Comparison of ENCODE assay signal across 9 cellular contexts in the genomic region with DNA sequence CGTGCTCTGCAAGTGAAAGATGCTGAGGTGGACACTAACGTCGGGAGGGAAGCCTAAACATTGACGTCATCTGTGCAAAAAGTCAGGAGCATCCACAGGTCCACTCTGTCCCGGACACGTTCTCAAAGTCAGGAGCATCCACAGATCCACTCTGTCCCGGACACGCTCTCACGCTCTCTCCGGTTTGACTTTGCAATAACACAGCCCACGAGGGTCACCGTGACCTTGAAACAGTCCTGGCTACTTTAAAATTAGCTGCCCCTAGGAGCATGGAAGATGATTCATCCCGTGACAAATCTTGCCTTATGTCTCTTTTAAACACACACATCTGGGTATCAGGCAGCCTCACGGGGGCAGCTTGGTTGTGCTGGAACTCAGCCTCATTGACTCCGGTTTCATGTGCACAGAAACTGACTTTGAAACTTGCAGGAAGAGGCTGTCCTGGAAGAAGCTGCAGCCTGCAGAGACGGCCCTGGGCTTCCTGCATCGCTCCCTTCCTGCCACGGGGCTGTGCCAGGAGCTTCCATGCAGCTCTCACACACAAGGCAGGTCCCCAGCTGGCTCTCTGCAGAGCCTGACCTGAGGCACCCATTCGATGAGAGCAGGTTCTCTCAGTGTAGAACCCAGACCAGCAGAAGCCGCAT. TPM values are rescaled to one million over a fixed set of nuclear protein-coding genes. Genes with fewer than 3 reads are reported as not detected.
DNase-seq lines count a peak whose midpoint lies in the region; ATAC-seq and TF ChIP-seq lines count a peak whose summit lies in the region.
"Had no signal": no experiment of that assay in that cellular context is flagged by ENCODE, and none has a peak within 500 bp of the region (broad histone marks: within the 10 kb centered on the region; RNA-seq: fewer than 3 reads in every experiment).

No MANE protein-coding gene starts in this region.

- no peaks in the 10 kb centered on the region; the same call in 1 of the 2 replicates for H3K9me3 ChIP-seq in SJCRH30 (replicated peaks)

- DNase-seq in Caki2 (ENCODE audit: low read depth) (peak; percentile 70), SJCRH30 (peak; percentile 82 to 88), fibroblast of villous mesenchyme (ENCODE audit: low read depth) (peak; percentile 97), posterior cingulate gyrus (peak in 6 of 10 donors; percentile 8 to 85 (median 48)), KG1 (lab: John Stamatoyannopoulos, UW) (no peak), Ammon's horn (ENCODE audit: low spot score) (no peak)
- DNase-seq in activated T-cell treated with anti-CD3 and anti-CD28 coated beads, Interleukin-2, amount 50 U/mL, for 1 hour: no peak
- DNase-seq: naive B cell had no signal

- peak overlapping the region; percentile 71 for H3K27ac ChIP-seq in SJCRH30

- H3K4me1 ChIP-seq in SJCRH30: peaks cover 24% of the 10 kb centered on the region

- no peaks in the 10 kb centered on the region for H3K27me3 ChIP-seq in SJCRH30

- no peaks in the 10 kb centered on the region for H3K36me3 ChIP-seq in SJCRH30

- H3K4me3 ChIP-seq in SJCRH30 (no peak overlapping the region), fibroblast of villous mesenchyme (ENCODE audit: low read depth, low read length) (no peak overlapping the region)

- TF ChIP-seq CTCF in fibroblast of villous mesenchyme (IDR thresholded peaks at IDR 0.05; ENCODE audit: insufficient read depth, low read depth, low read length): peak; percentile 38

- in situ Hi-C loops in Caki2 (cut with HindIII; ENCODE audit: low pct_unique_long_range_greater_than_20kb, low sequenced_read_pairs): no loop called here

- ATAC-seq in HG02798 (IDR thresholded peaks at IDR 0.05; ENCODE audit: poor library complexity, unreplicated experiment): no peak

- intact Hi-C loops in posterior cingulate gyrus (cut with DNase I): no loop called here

RNA-seq across cellular contexts. Expression of a gene that starts 18.1 kb away (rescaled TPM):
- 809 and 838 TPM in 2 replicates for total RNA-seq in Caki2 (2014; rRNA removed; shearing (Covaris generic); ENCODE audit: low replicate concordance)
- total RNA-seq in SJCRH30 (2014; rRNA removed; shearing (Covaris generic)): 18.5 and 19.5 TPM in 2 replicates
- 33.7 and 45.1 TPM in 2 replicates for total RNA-seq in fibroblast of villous mesenchyme

Comparison
In these comparisons a context has a peak if more than half of its experiments do, and no peak if none do; other contexts are left out.
1. DNase-seq: peak in Caki2 (single experiment), SJCRH30 (2 of 2), fibroblast of villous mesenchyme (single experiment) and posterior cingulate gyrus (6 of 10); none in KG1 (single experiment), activated T-cell treated with anti-CD3 and anti-CD28 coated beads, Interleukin-2, amount 50 U/mL, for 1 hour (single experiment) and Ammon's horn (single experiment).
2. RNA of a gene that starts 18.1 kb away (total RNA-seq): 809 to 838 TPM in Caki2; 33.7 to 45.1 TPM in fibroblast of villous mesenchyme and 18.5 to 19.5 TPM in SJCRH30; every median in the first group is over 10 times any median in the second.